Comparison of ENCODE assay signal across 9 cellular contexts in the genomic region with DNA sequence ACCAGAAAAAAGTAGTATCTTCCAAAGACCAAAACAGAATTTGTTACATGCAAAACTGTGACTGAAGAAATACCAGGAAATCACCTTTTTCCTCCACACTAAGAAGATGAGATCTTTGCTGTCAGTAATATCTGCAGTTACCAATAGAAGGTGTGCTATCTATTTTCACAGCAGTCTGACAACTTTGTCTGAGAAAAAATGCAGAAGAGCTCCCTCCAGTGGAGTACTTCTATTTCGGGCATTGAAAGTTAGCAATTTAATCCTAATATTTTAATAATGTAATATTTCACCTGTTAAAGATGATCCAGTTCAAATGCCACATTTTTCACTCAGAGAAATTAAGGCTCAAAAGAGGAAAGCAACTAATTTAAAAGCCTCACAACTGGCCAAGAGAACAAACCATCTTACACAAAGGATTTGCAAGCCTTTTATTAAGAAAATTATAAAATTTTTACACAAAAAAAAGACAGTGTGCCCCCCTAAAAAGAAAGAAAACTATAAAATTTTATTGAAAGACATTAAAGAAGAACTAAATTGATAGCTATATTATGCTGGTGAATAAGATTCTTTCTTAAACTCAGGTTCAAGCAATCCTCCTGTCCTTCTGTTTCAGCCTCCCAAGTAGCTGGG. TPM values are rescaled to one million over a fixed set of nuclear protein-coding genes. Genes with fewer than 3 reads are reported as not detected.
A peak's percentile ranks its signal among the peaks of the same experiment; 100 is the strongest.
DNase-seq lines count a peak whose midpoint lies in the region; ATAC-seq and TF ChIP-seq lines count a peak whose summit lies in the region.
"Had no signal": no experiment of that assay in that cellular context is flagged by ENCODE, and none has a peak within 500 bp of the region (broad histone marks: within the 10 kb centered on the region; RNA-seq: fewer than 3 reads in every experiment).

No MANE protein-coding gene starts in this region.

- H3K36me3 ChIP-seq in BE2C: peaks cover 7% of the 10 kb centered on the region; the same call in 1 of the 2 replicates

- H3K27me3 ChIP-seq in BE2C: no peaks in the 10 kb centered on the region
- H3K27me3 ChIP-seq: neutrophil had no signal

- no peak overlapping the region for H3K4me3 ChIP-seq in BE2C (ENCODE audit: low read depth, low read length)

- intact Hi-C loops in activated T-helper 2 cell treated with anti-CD3 and anti-CD28 coated beads, Interferon-gamma antibody, Interleukin-2, Interleukin-4, amounts not matched to agents 10 μg/mL and 5 μg/mL and 100 μg/mL, durations not matched to agents 14 hours and 24 hours and 36 hours (cut with micrococcal nuclease): no loop called here

- no peaks in the 10 kb centered on the region for H3K9me3 ChIP-seq in BE2C
- H3K9me3 ChIP-seq: neutrophil had no signal

- H3K4me1 Mint-ChIP-seq in activated T-helper 2 cell treated with anti-CD3 and anti-CD28 coated beads, Interferon-gamma antibody, Interleukin-2, Interleukin-4, amounts not matched to agents 10 μg/mL and 5 μg/mL and 100 μg/mL, durations not matched to agents 14 hours and 24 hours and 36 hours (ENCODE audit: low read depth): peaks cover 2% of the 10 kb centered on the region

- DNase-seq in BE2C (peak; percentile 21), hepatic stellate cell (ENCODE audit: low spot score) (peak; percentile 14)
- no peak for DNase-seq in stimulated activated CD4-positive, alpha-beta T cell treated with anti-CD3 and anti-CD28 coated beads, Interleukin-4, amount 100 ng/mL, for 1 hour
- DNase-seq in activated T-helper 2 cell treated with anti-CD3 and anti-CD28 coated beads, Interferon-gamma antibody, Interleukin-2, Interleukin-4, amounts not matched to agents 10 μg/mL and 5 μg/mL and 100 μg/mL, durations not matched to agents 14 hours and 24 hours and 36 hours (ENCODE audit: low spot score): no peak

- H3K27ac Mint-ChIP-seq in activated T-helper 2 cell treated with anti-CD3 and anti-CD28 coated beads, Interferon-gamma antibody, Interleukin-2, Interleukin-4, amounts not matched to agents 10 μg/mL and 5 μg/mL and 100 μg/mL, durations not matched to agents 14 hours and 24 hours and 36 hours: no peak overlapping the region

- ATAC-seq in GM18517 (IDR thresholded peaks at IDR 0.05; ENCODE audit: unreplicated experiment) (peak; percentile 61), HG03457 (IDR thresholded peaks at IDR 0.05; ENCODE audit: unreplicated experiment) (peak; percentile 75), SK-N-SH treated with all-trans-retinoic acid at 6 μM for 48 hours (peak; percentile 65), HG03097 (IDR thresholded peaks at IDR 0.05; ENCODE audit: low FRiP score, unreplicated experiment) (no peak)

- TF ChIP-seq CTCF in BE2C (IDR thresholded peaks at IDR 0.05; ENCODE audit: low read depth, low read length): peak; percentile 76

- no peaks in the 10 kb centered on the region for H3K27me3 Mint-ChIP-seq in activated T-helper 2 cell treated with anti-CD3 and anti-CD28 coated beads, Interferon-gamma antibody, Interleukin-2, Interleukin-4, amounts not matched to agents 10 μg/mL and 5 μg/mL and 100 μg/mL, durations not matched to agents 14 hours and 24 hours and 36 hours (ENCODE audit: low read depth)

- H3K4me3 Mint-ChIP-seq in activated T-helper 2 cell treated with anti-CD3 and anti-CD28 coated beads, Interferon-gamma antibody, Interleukin-2, Interleukin-4, amounts not matched to agents 10 μg/mL and 5 μg/mL and 100 μg/mL, durations not matched to agents 14 hours and 24 hours and 36 hours (ENCODE audit: low read depth): no peak overlapping the region

- no peaks in the 10 kb centered on the region; the same call in 1 of the 2 replicates for H3K4me1 ChIP-seq in BE2C

- no peaks in the 10 kb centered on the region for H3K36me3 Mint-ChIP-seq in activated T-helper 2 cell treated with anti-CD3 and anti-CD28 coated beads, Interferon-gamma antibody, Interleukin-2, Interleukin-4, amounts not matched to agents 10 μg/mL and 5 μg/mL and 100 μg/mL, durations not matched to agents 14 hours and 24 hours and 36 hours (ENCODE audit: low read depth)

- peaks cover 4% of the 10 kb centered on the region for H3K9me3 Mint-ChIP-seq in activated T-helper 2 cell treated with anti-CD3 and anti-CD28 coated beads, Interferon-gamma antibody, Interleukin-2, Interleukin-4, amounts not matched to agents 10 μg/mL and 5 μg/mL and 100 μg/mL, durations not matched to agents 14 hours and 24 hours and 36 hours

TF ChIP-seq in SK-N-SH treated with all-trans-retinoic acid at 6 μM for 48 hours, 23 proteins besides CTCF, POLR2A, EP300 and RAD21:
- TF ChIP-seq ZFP3 (CRISPR knock-in tag; IDR thresholded peaks at IDR 0.05) (no peak), ZNF70 (CRISPR knock-in tag; IDR thresholded peaks at IDR 0.05) (no peak)

RNA-seq across cellular contexts. Expression of a gene that starts 50.6 kb away (rescaled TPM):
- polyA plus RNA-seq in BE2C (2012; ENCODE audit: insufficient read depth, insufficient read length, low read depth): 2.4 TPM
- 22.2 and 25.1 TPM in 2 replicates for total RNA-seq in activated T-helper 2 cell treated with anti-CD3 and anti-CD28 coated beads, Interferon-gamma antibody, Interleukin-2, Interleukin-4, amounts not matched to agents 10 μg/mL and 5 μg/mL and 100 μg/mL, durations not matched to agents 14 hours and 24 hours and 36 hours

Comparison
In these comparisons a context has a peak if more than half of its experiments do, and no peak if none do; other contexts are left out.
1. DNase-seq: peak in BE2C (single experiment) and hepatic stellate cell (single experiment); none in stimulated activated CD4-positive, alpha-beta T cell treated with anti-CD3 and anti-CD28 coated beads, Interleukin-4, amount 100 ng/mL, for 1 hour (single experiment) and activated T-helper 2 cell treated with anti-CD3 and anti-CD28 coated beads, Interferon-gamma antibody, Interleukin-2, Interleukin-4, amounts not matched to agents 10 μg/mL and 5 μg/mL and 100 μg/mL, durations not matched to agents 14 hours and 24 hours and 36 hours (single experiment).